ENCODE assay signal across 21 cellular contexts in genomic region chrX:36116222-36116621, GRCh38.
DNase-seq lines count a peak whose midpoint lies in the region; ATAC-seq and TF ChIP-seq lines count a peak whose summit lies in the region.
"Had no signal": no experiment of that assay in that cellular context is flagged by ENCODE, and none has a peak within 500 bp of the region (broad histone marks: within the 10 kb centered on the region; RNA-seq: fewer than 3 reads in every experiment).

No MANE protein-coding gene starts in this region.

- H3K4me2 ChIP-seq in PC-3 (ENCODE audit: low read length) = no peak overlapping the region
- H3K4me2 ChIP-seq: A549; BLaER1 treated with 17β-estradiol and CSF1 and Interleukin-3, amounts not matched to agents 10 nM and 100 nM; GM23338 had no signal

- intact Hi-C loops in PC-3 (cut with micrococcal nuclease) (no loop called here), mucosa of descending colon (cut with DNase I, micrococcal nuclease) (no loop called here), head of caudate nucleus (cut with DNase I) (no loop called here)

- H3K4me3 ChIP-seq in PC-3 (ENCODE audit: low read length) = no peak overlapping the region
- H3K4me3 ChIP-seq in epithelial cell of esophagus (ENCODE audit: low read length) = no peak overlapping the region
- no peak overlapping the region for H3K4me3 ChIP-seq in mucosa of descending colon
- H3K4me3 ChIP-seq: A549; BLaER1 treated with 17β-estradiol and CSF1 and Interleukin-3, amounts not matched to agents 10 nM and 100 nM; GM23338 had no signal

- peak overlapping the region; percentile 12; the same call in 1 of the 2 replicates for H3K27ac ChIP-seq in PC-3 (ENCODE audit: low read length)
- H3K27ac ChIP-seq: A549; BLaER1 treated with 17β-estradiol and CSF1 and Interleukin-3, amounts not matched to agents 10 nM and 100 nM had no signal

- ATAC-seq in PC-3 (no peak), mucosa of descending colon (peak; percentile 76), GM21526 (IDR thresholded peaks at IDR 0.05; ENCODE audit: low FRiP score, unreplicated experiment) (no peak)
- ATAC-seq: A549, GM23338, HCT116 had no signal

- no peaks in the 10 kb centered on the region for H4K20me1 ChIP-seq in PC-3 (ENCODE audit: low read length)
- H4K20me1 ChIP-seq: BLaER1 treated with 17β-estradiol and CSF1 and Interleukin-3, amounts not matched to agents 10 nM and 100 nM had no signal

- H3K9ac ChIP-seq in PC-3 (ENCODE audit: low read length) = no peak overlapping the region
- H3K9ac ChIP-seq: BLaER1 treated with 17β-estradiol and CSF1 and Interleukin-3, amounts not matched to agents 10 nM and 100 nM had no signal

- H3K36me3 Mint-ChIP-seq in activated CD4-positive, alpha-beta memory T cell treated with anti-CD3 and anti-CD28 coated beads, Interleukin-2, amount 10 ng/mL, durations not matched to agents 7 days and 5 days (ENCODE audit: low read depth) = no peaks in the 10 kb centered on the region
- H3K36me3 Mint-ChIP-seq: CD14-positive monocyte; CD8-positive, alpha-beta memory T cell had no signal

- H2AFZ ChIP-seq in PC-3 (ENCODE audit: low read length) = no peak overlapping the region
- H2AFZ ChIP-seq: GM23338 had no signal

- BruUV-seq in PC-3 (replicated peaks; lab: Mats Ljungman, UMichigan) = no TSS peak

- TF ChIP-seq CTCF in PC-3 (conservative IDR thresholded peaks at IDR 0.05; ENCODE audit: low read depth, low read length) (no peak), epithelial cell of esophagus (IDR thresholded peaks at IDR 0.05; ENCODE audit: insufficient read depth, low read depth, low read length, missing control alignments) (no peak), mucosa of descending colon (IDR thresholded peaks at IDR 0.05) (no peak)

- H3K79me2 ChIP-seq in PC-3 (ENCODE audit: low read length) = no peaks in the 10 kb centered on the region

- H3K36me3 ChIP-seq in PC-3 (ENCODE audit: low read depth, low read length) = no peaks in the 10 kb centered on the region
- H3K36me3 ChIP-seq in mucosa of descending colon (ENCODE audit: low read depth) = no peaks in the 10 kb centered on the region
- H3K36me3 ChIP-seq: BE2C; BLaER1 treated with 17β-estradiol and CSF1 and Interleukin-3, amounts not matched to agents 10 nM and 100 nM had no signal

- H3K27ac Mint-ChIP-seq in activated CD4-positive, alpha-beta memory T cell treated with anti-CD3 and anti-CD28 coated beads, Interleukin-2, amount 10 ng/mL, durations not matched to agents 7 days and 5 days = no peak overlapping the region
- H3K27ac Mint-ChIP-seq: CD14-positive monocyte; CD4-positive, alpha-beta T cell; CD8-positive, alpha-beta memory T cell; GM23338; H9 had no signal

- CTCF ChIA-PET in PC-3 (lab: Charles Lee) = no interaction called here
- CTCF ChIA-PET in activated CD4-positive, alpha-beta memory T cell treated with anti-CD3 and anti-CD28 coated beads, Interleukin-2, amount 10 ng/mL, durations not matched to agents 7 days and 5 days (lab: Charles Lee) = no interaction called here

- no peaks in the 10 kb centered on the region for H3K9me3 ChIP-seq in PC-3 (ENCODE audit: low read length)
- no peaks in the 10 kb centered on the region for H3K9me3 ChIP-seq in mucosa of descending colon
- H3K9me3 ChIP-seq: A549, BE2C had no signal

- no peaks in the 10 kb centered on the region for H3K4me1 Mint-ChIP-seq in activated CD4-positive, alpha-beta memory T cell treated with anti-CD3 and anti-CD28 coated beads, Interleukin-2, amount 10 ng/mL, durations not matched to agents 7 days and 5 days
- H3K4me1 Mint-ChIP-seq: CD14-positive monocyte; CD8-positive, alpha-beta memory T cell; GM23338; H9 had no signal

- no peaks in the 10 kb centered on the region for H3K9me2 ChIP-seq in PC-3 (replicated peaks; ENCODE audit: low read length)

- H3F3A ChIP-seq in PC-3 (ENCODE audit: low read length, unreplicated experiment) = no peaks in the 10 kb centered on the region

- no peak overlapping the region for H3K4me3 Mint-ChIP-seq in activated CD4-positive, alpha-beta memory T cell treated with anti-CD3 and anti-CD28 coated beads, Interleukin-2, amount 10 ng/mL, durations not matched to agents 7 days and 5 days
- H3K4me3 Mint-ChIP-seq: CD14-positive monocyte; CD4-positive, alpha-beta T cell; CD8-positive, alpha-beta memory T cell; GM23338; H9 had no signal

- no peaks in the 10 kb centered on the region for H3K27me3 Mint-ChIP-seq in activated CD4-positive, alpha-beta memory T cell treated with anti-CD3 and anti-CD28 coated beads, Interleukin-2, amount 10 ng/mL, durations not matched to agents 7 days and 5 days
- H3K27me3 Mint-ChIP-seq: CD4-positive, alpha-beta T cell; CD8-positive, alpha-beta memory T cell had no signal

- peak; percentile 53 for DNase-seq in PC-3
- peak; percentile 0 for DNase-seq in epithelial cell of esophagus (ENCODE audit: low read depth)
- DNase-seq in mucosa of descending colon = peak in 1 of 3 donors; percentile 2
- DNase-seq in activated CD4-positive, alpha-beta memory T cell treated with anti-CD3 and anti-CD28 coated beads, Interleukin-2, amount 10 ng/mL, durations not matched to agents 7 days and 5 days = no peak
- no peak for DNase-seq in head of caudate nucleus
- DNase-seq: 8988T; ACHN; AML-193; BE2C; CD4-positive, alpha-beta T cell; CD8-positive, alpha-beta memory T cell; DMS 273 treated with DMSO at 0.1 percent for 48 hours; DMS79 treated with DMSO at 0.1 percent for 48 hours; GF-D8; H9 had no signal

- POLR2A ChIA-PET in PC-3 (lab: Charles Lee; ENCODE audit: unreplicated experiment) = no interaction called here
- POLR2A ChIA-PET in activated CD4-positive, alpha-beta memory T cell treated with anti-CD3 and anti-CD28 coated beads, Interleukin-2, amount 10 ng/mL, durations not matched to agents 7 days and 5 days (lab: Charles Lee) = no interaction called here

- H3K27me3 ChIP-seq in PC-3 (ENCODE audit: low read length) = no peaks in the 10 kb centered on the region
- H3K27me3 ChIP-seq: BE2C had no signal

- H3K4me1 ChIP-seq in PC-3 (ENCODE audit: insufficient read depth, low read length) = no peaks in the 10 kb centered on the region
- no peaks in the 10 kb centered on the region for H3K4me1 ChIP-seq in mucosa of descending colon (ENCODE audit: low read depth)
- H3K4me1 ChIP-seq: A549; BE2C; BLaER1 treated with 17β-estradiol and CSF1 and Interleukin-3, amounts not matched to agents 10 nM and 100 nM had no signal

- peaks cover 1% of the 10 kb centered on the region for H3K9me3 Mint-ChIP-seq in activated CD4-positive, alpha-beta memory T cell treated with anti-CD3 and anti-CD28 coated beads, Interleukin-2, amount 10 ng/mL, durations not matched to agents 7 days and 5 days
- H3K9me3 Mint-ChIP-seq: GM23338 had no signal

Comparison
In these comparisons a context has a peak if more than half of its experiments do, and no peak if none do; other contexts are left out.
1. DNase-seq: peak in PC-3 (single experiment) and epithelial cell of esophagus (single experiment); none in activated CD4-positive, alpha-beta memory T cell treated with anti-CD3 and anti-CD28 coated beads, Interleukin-2, amount 10 ng/mL, durations not matched to agents 7 days and 5 days (single experiment) and head of caudate nucleus (0 of 42).